In genomic region chr17:7330099-7331015, GRCh38 we compare ENCODE assay signal across 8 cellular contexts. TPM values are rescaled to one million over a fixed set of nuclear protein-coding genes. Genes with fewer than 3 reads are reported as not detected.
DNase-seq lines count a peak whose midpoint lies in the region; ATAC-seq, FAIRE-seq and TF ChIP-seq lines count a peak whose summit lies in the region.

No MANE protein-coding gene starts in this region.

- H3K4me1 ChIP-seq in kidney (ENCODE audit: control insufficient read depth in 1 of 2, insufficient read depth in 1 of 2, low read depth in 1 of 2, low read length in 2 of 2): peaks cover 7 to 17% of the 10 kb centered on the region in 2 donors

- peaks cover 25% of the 10 kb centered on the region for H3K36me3 Mint-ChIP-seq in activated B cell treated with CpG ODN at 0.5 μM for 24 hours (ENCODE audit: low read depth)

- peak overlapping the region; percentile 98 to 99 for H3K4me3 ChIP-seq in kidney (ENCODE audit: low read length in 2 of 2)

- H3K4me1 Mint-ChIP-seq in activated B cell treated with CpG ODN at 0.5 μM for 24 hours: peaks cover 47% of the 10 kb centered on the region

- H3K27ac ChIP-seq in caudate nucleus (ENCODE audit: low read depth, low read length) (peak overlapping the region; percentile 95), kidney (ENCODE audit: low read depth in 2 of 2, low read length in 2 of 2) (peak overlapping the region; percentile 92 to 94)

- intact Hi-C loops in activated B cell treated with CpG ODN at 0.5 μM for 24 hours (cut with micrococcal nuclease): no loop called here
- intact Hi-C loops in kidney (cut with DNase I): no loop called here

- H3K36me3 ChIP-seq in kidney (ENCODE audit: control insufficient read depth in 1 of 2, insufficient read depth in 2 of 2, low read length in 2 of 2): peaks cover 5 to 7% of the 10 kb centered on the region in 2 donors

- no peaks in the 10 kb centered on the region for H3K9me3 Mint-ChIP-seq in activated B cell treated with CpG ODN at 0.5 μM for 24 hours

- ATAC-seq in GM18517 (IDR thresholded peaks at IDR 0.05; ENCODE audit: unreplicated experiment) (peak; percentile 40), HG02763 (IDR thresholded peaks at IDR 0.05; ENCODE audit: unreplicated experiment) (peak; percentile 34), activated B cell treated with CpG ODN at 0.5 μM for 24 hours (ENCODE audit: low read depth) (peak; percentile 50)

- TF ChIP-seq CTCF in activated B cell treated with CpG ODN at 0.5 μM for 24 hours (IDR thresholded peaks at IDR 0.05): no peak
- no peak for TF ChIP-seq CTCF in kidney (IDR thresholded peaks at IDR 0.05; ENCODE audit: borderline replicate concordance, extremely low read depth, insufficient read depth)

- H3K9me3 ChIP-seq in kidney (ENCODE audit: control insufficient read depth in 1 of 2, low read length in 2 of 2): no peaks in the 10 kb centered on the region

- DNase-seq in NCI-H1930 (lab: John Stamatoyannopoulos, UW): peak; percentile 71 to 86
- peak; percentile 75 for DNase-seq in activated B cell treated with CpG ODN at 0.5 μM for 24 hours
- peak in 53 of 61 donors; percentile 48 to 88 (median 77) for DNase-seq in caudate nucleus (lab: John Stamatoyannopoulos, UW)
- peak; percentile 92 for DNase-seq in kidney
- peak; percentile 51 to 63 for DNase-seq in stimulated activated CD4-positive, alpha-beta T cell treated with anti-CD3 and anti-CD28 coated beads, Interleukin-15, amount 100 ng/mL, for 1 hour (ENCODE audit: low read depth in 1 of 2, low spot score in 1 of 2)
- DNase-seq in GOT3 (lab: John Stamatoyannopoulos, UW): no peak

- peak overlapping the region; percentile 96 for H3K27ac Mint-ChIP-seq in activated B cell treated with CpG ODN at 0.5 μM for 24 hours

- H3K4me3 Mint-ChIP-seq in activated B cell treated with CpG ODN at 0.5 μM for 24 hours: peak overlapping the region; percentile 95

- POLR2A ChIA-PET in activated B cell treated with CpG ODN at 0.5 μM for 24 hours (lab: Charles Lee): interaction anchor here (0.6 to 3.8 kb wide), 39 partner anchors 8 to 1940 kb away, joined by 3 to 62 read pairs (median 5); partner anchors contain the start of genes CD68, CTC1, CTDNEP1 and DVL2

- FAIRE-seq in kidney (lab: Jason Lieb, UNC): no peak

- H3K9ac ChIP-seq in kidney (ENCODE audit: low read length in 2 of 2): peak overlapping the region; percentile 79 to 85

- no peaks in the 10 kb centered on the region for H3K27me3 Mint-ChIP-seq in activated B cell treated with CpG ODN at 0.5 μM for 24 hours

- CTCF ChIA-PET in activated B cell treated with CpG ODN at 0.5 μM for 24 hours (lab: Charles Lee): interaction anchor here (0.7 to 3.1 kb wide), 6 partner anchors 12 to 259 kb away, joined by 3 to 19 read pairs (median 3); partner anchors contain the start of gene SOX15

RNA-seq across cellular contexts. Expression of gene NEURL4, which starts 1.2 kb away (rescaled TPM):
- total RNA-seq in activated B cell treated with CpG ODN at 0.5 μM for 24 hours (52.8 and 60.1 TPM in 2 replicates), kidney (44.7 TPM)
- 21.2 TPM for polyA plus RNA-seq in kidney (ENCODE audit: insufficient read depth, low read depth, low replicate concordance)

RNA-seq across cellular contexts. Expression of gene ACAP1, which starts 6.0 kb away (rescaled TPM):
- total RNA-seq in activated B cell treated with CpG ODN at 0.5 μM for 24 hours (298 and 328 TPM in 2 replicates), kidney (26.0 TPM)
- 9.9 TPM for polyA plus RNA-seq in kidney (ENCODE audit: insufficient read depth, low read depth, low replicate concordance)

RNA-seq across cellular contexts. Expression of gene GPS2, which starts 15.2 kb away (rescaled TPM):
- total RNA-seq in activated B cell treated with CpG ODN at 0.5 μM for 24 hours: 105 and 115 TPM in 2 replicates
- total RNA-seq in kidney: 67.0 TPM
- polyA plus RNA-seq in kidney (ENCODE audit: insufficient read depth, low read depth, low replicate concordance): 101 TPM

RNA-seq across cellular contexts. Expression of gene KCTD11, which starts 21.6 kb away (rescaled TPM):
- total RNA-seq in activated B cell treated with CpG ODN at 0.5 μM for 24 hours (7.2 and 7.8 TPM in 2 replicates), kidney (14.4 TPM)
- polyA plus RNA-seq in kidney (ENCODE audit: insufficient read depth, low read depth, low replicate concordance): 7.2 TPM

RNA-seq across cellular contexts. Expression of gene EIF5A, which starts 22.9 kb away (rescaled TPM):
- total RNA-seq in activated B cell treated with CpG ODN at 0.5 μM for 24 hours: 656 and 664 TPM in 2 replicates
- 306 TPM for total RNA-seq in kidney
- 434 TPM for polyA plus RNA-seq in kidney (ENCODE audit: insufficient read depth, low read depth, low replicate concordance)

Comparison
In these comparisons a context has a peak if more than half of its experiments do, and no peak if none do; other contexts are left out.
1. RNA of gene ACAP1, which starts 6.0 kb away (total RNA-seq): 298 to 328 TPM in activated B cell treated with CpG ODN at 0.5 μM for 24 hours; 26.0 TPM in kidney (single experiment); every median in the first group is over 10 times any median in the second.
2. Peak in every context shown above with its lines, with median percentiles within 50 percentile points of each other: ATAC-seq.